In the genomic region with DNA sequence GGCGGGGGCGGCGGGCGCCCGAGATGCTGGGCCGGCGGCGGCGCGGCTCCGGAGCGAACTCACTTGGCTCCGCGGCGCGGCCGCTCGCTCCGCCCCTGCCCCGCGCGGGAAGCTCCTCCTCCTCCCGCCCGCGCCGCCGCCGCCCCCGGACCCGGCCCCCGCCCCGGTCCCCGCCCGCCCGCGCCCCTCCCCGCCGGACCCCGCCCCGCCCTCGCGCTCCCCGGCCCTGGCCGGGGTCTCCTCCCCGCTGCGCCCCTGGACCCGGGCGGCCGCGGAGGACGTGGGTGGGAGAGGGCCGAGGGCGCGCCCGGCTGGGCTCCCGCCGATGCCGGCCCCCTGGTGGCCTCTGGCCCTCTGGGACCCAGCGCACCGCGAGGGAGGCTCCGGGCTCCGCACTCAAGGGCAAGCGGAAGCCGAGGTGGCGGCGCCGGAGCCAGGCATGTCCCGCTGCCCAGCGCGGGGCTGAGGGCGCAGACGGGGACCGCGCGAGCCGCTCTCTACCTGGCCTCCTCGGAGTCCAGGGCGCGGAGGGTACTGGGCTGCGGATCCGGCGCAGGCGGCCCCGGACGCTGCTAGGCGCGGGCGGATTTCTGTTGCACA, we compare ENCODE assay signal across 9 cellular contexts. TPM values are rescaled to one million over a fixed set of nuclear protein-coding genes. Genes with fewer than 3 reads are reported as not detected.
DNase-seq lines count a peak whose midpoint lies in the region; ATAC-seq and TF ChIP-seq lines count a peak whose summit lies in the region.
"Had no signal": no experiment of that assay in that cellular context is flagged by ENCODE, and none has a peak within 500 bp of the region (broad histone marks: within the 10 kb centered on the region; RNA-seq: fewer than 3 reads in every experiment).

A gene with protein sequence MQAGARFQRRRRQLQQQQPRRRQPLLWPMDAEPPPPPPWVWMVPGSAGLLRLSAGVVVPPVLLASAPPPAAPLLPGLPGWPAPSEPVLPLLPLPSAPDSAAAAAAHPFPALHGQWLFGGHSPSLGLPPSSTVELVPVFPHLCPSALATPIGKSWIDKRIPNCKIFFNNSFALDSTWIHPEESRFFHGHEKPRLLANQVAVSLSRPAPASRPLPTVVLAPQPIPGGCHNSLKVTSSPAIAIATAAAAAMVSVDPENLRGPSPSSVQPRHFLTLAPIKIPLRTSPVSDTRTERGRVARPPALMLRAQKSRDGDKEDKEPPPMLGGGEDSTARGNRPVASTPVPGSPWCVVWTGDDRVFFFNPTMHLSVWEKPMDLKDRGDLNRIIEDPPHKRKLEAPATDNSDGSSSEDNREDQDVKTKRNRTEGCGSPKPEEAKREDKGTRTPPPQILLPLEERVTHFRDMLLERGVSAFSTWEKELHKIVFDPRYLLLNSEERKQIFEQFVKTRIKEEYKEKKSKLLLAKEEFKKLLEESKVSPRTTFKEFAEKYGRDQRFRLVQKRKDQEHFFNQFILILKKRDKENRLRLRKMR (minus strand): TSS at position 61 of the 600 bp plus-strand sequence. CDS start 86 bp downstream, outside the sequence.

- H3K18ac ChIP-seq in mesendoderm (ENCODE audit: low read length): peak within 1 kb of the TSS; percentile 83

- H4K5ac ChIP-seq in mesendoderm (ENCODE audit: low read length): no peak within 1 kb of the TSS

- H3K27me3 ChIP-seq in H7 (ENCODE audit: control insufficient read depth, insufficient read depth, low read length) (peaks cover 7% of the 10 kb centered on the region), mesendoderm (ENCODE audit: insufficient read depth, low read length, poor library complexity) (no peaks in the 10 kb centered on the region)

- H3K36me3 ChIP-seq in H7 (replicated peaks; ENCODE audit: control insufficient read depth, insufficient read depth, low read length) (no peaks in the 10 kb centered on the region), mesendoderm (ENCODE audit: control insufficient read depth, insufficient read depth, low read length) (no peaks in the 10 kb centered on the region)

- H3K27ac ChIP-seq in 22Rv1 (peak within 1 kb of the TSS; percentile 42), mesendoderm (ENCODE audit: low read depth, low read length) (peak within 1 kb of the TSS; percentile 77)

- peak within 1 kb of the TSS; percentile 63 for H3K4ac ChIP-seq in mesendoderm (ENCODE audit: low read depth, low read length)

- no peak within 1 kb of the TSS for H2BK5ac ChIP-seq in mesendoderm (ENCODE audit: low read length)

- H2BK15ac ChIP-seq in mesendoderm (replicated peaks; ENCODE audit: low read depth): no peak within 1 kb of the TSS

- ATAC-seq in activated naive CD4-positive, alpha-beta T cell treated with anti-CD3 and anti-CD28 coated beads, Interleukin-2, amount 50 U/mL, for 72 hours: peak; percentile 72 to 76
- no peak for ATAC-seq in GM19467 (IDR thresholded peaks at IDR 0.05; ENCODE audit: unreplicated experiment)
- ATAC-seq: HCT116 had no signal

- no peak within 1 kb of the TSS for H2AK5ac ChIP-seq in mesendoderm (ENCODE audit: low read length)

- DNase-seq in H7 (peak; percentile 90), mesendoderm (peak; percentile 82), HT-29 (ENCODE audit: low spot score) (no peak), AML-193 (lab: John Stamatoyannopoulos, UW) (no peak), NCI-H82 (lab: John Stamatoyannopoulos, UW) (no peak)
- peak in 1 of 2 donors; percentile 52 for DNase-seq in activated naive CD4-positive, alpha-beta T cell treated with anti-CD3 and anti-CD28 coated beads, Interleukin-2, amount 50 U/mL, for 72 hours (ENCODE audit: low spot score in 2 of 2)

- H3K79me2 ChIP-seq in mesendoderm (ENCODE audit: control insufficient read depth, insufficient read depth, low read length): no peaks in the 10 kb centered on the region

- H2BK120ac ChIP-seq in mesendoderm (ENCODE audit: low read depth, low read length): no peak within 1 kb of the TSS

- no CpG with 5 or more reads among the region's 89 CpGs for WGBS in mesendoderm (ENCODE audit: extremely low coverage, insufficient coverage, low lambda C conversion rate)

- H3K9me3 Mint-ChIP-seq in activated naive CD4-positive, alpha-beta T cell treated with anti-CD3 and anti-CD28 coated beads, Interleukin-2, amount 50 U/mL, for 72 hours: no peaks in the 10 kb centered on the region

- TF ChIP-seq CTCF in 22Rv1 (IDR thresholded peaks at IDR 0.05): no peak

- no peaks in the 10 kb centered on the region for H3K36me3 Mint-ChIP-seq in activated naive CD4-positive, alpha-beta T cell treated with anti-CD3 and anti-CD28 coated beads, Interleukin-2, amount 50 U/mL, for 72 hours

- H4K8ac ChIP-seq in mesendoderm (ENCODE audit: low read depth, low read length): peak within 1 kb of the TSS; percentile 7

- H3K79me1 ChIP-seq in mesendoderm (ENCODE audit: low read length): no peaks in the 10 kb centered on the region

- no peak within 1 kb of the TSS for H3K23ac ChIP-seq in mesendoderm (ENCODE audit: low read length)

- H3K56ac ChIP-seq in mesendoderm (ENCODE audit: low read length): peak within 1 kb of the TSS; percentile 82

- H3K4me2 ChIP-seq in mesendoderm (ENCODE audit: low read length): peak within 1 kb of the TSS; percentile 42

- H3K27ac Mint-ChIP-seq in activated naive CD4-positive, alpha-beta T cell treated with anti-CD3 and anti-CD28 coated beads, Interleukin-2, amount 50 U/mL, for 72 hours: no peak within 1 kb of the TSS

- peak within 1 kb of the TSS; percentile 69 for H3K4me3 ChIP-seq in H7 (ENCODE audit: insufficient read depth, low read depth, low read length)
- H3K4me3 ChIP-seq in mesendoderm (ENCODE audit: low read length): peak within 1 kb of the TSS; percentile 31

- peaks cover 5% of the 10 kb centered on the region for H3K4me1 ChIP-seq in mesendoderm (ENCODE audit: control insufficient read depth, low read depth, low read length)

- peak within 1 kb of the TSS; percentile 68 for H3K9ac ChIP-seq in mesendoderm (ENCODE audit: low read length)

RNA-seq across cellular contexts. Expression of the gene that starts here (rescaled TPM):
- total RNA-seq in H7 (2014; rRNA removed; shearing (Covaris generic)): 4.4 and 5.4 TPM in 2 replicates
- under 1 TPM; 0.45 to 0.68 TPM for total RNA-seq in activated naive CD4-positive, alpha-beta T cell treated with anti-CD3 and anti-CD28 coated beads, Interleukin-2, amount 50 U/mL, for 72 hours
- 8.9 TPM for polyA plus RNA-seq in mesendoderm (2013, experiment 1 of 2)
- 8.5 TPM for polyA plus RNA-seq in mesendoderm (2013, experiment 2 of 2)
- total RNA-seq in HT-29 (2014; rRNA removed; shearing (Covaris generic)): not detected in 2 replicates

Comparison
In these comparisons a context has a peak if more than half of its experiments do, and no peak if none do; other contexts are left out.
1. Peak in ATAC-seq in activated naive CD4-positive, alpha-beta T cell treated with anti-CD3 and anti-CD28 coated beads, Interleukin-2, amount 50 U/mL, for 72 hours; RNA of the gene not detected or under 1 TPM.
2. DNase-seq: peak in H7 (single experiment) and mesendoderm (single experiment); none in HT-29 (single experiment), AML-193 (0 of 2) and NCI-H82 (single experiment).